ENCODE assay signal across 8 cellular contexts in the genomic region with DNA sequence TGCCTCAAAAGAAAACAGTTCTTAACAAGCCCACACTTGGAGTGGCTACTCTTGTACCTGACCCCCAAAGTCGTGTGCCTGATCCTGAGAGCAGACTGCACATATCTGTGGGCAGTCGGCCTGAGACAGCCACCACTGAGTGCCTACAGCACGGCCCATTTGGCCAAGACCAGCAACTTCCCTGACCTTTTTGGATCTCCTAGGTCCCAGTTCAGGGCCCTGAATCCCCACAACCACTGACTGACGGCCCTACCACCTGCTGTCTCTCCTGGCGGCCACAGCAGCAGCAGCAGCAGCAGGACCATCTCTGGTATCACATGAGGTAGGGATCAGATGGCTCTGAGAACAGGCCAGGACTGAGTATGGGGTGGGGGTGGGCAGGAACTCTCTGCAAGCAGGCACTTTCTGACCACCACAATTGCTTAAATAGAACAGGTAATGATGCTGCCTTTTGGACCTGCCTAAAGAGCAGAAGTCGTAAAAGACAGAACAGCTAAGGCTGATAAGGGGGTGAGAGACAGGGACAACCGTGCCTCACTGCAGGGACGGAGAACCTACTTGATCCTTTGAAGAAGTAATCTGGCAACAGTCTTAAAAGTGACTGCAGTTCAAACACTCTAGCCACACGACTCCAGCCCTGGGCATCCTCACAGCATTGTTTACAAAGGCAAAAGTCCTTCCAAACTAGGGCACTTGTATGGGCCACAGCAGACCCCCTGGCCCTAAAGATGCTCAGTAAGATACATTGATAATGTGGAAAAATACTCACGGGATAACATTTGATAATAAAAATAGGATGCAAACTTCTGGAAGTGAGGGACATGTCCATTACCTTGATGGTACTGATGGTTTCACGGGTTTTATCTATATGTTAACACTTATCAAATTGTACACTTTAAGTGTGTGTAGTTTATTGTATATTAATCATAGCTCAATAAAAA. TPM values are rescaled to one million over a fixed set of nuclear protein-coding genes. Genes with fewer than 3 reads are reported as not detected.
DNase-seq lines count a peak whose midpoint lies in the region; ATAC-seq and TF ChIP-seq lines count a peak whose summit lies in the region.
"Not testable (repeated sequence)": the region's sequence is repeated elsewhere in the genome, so short reads cannot be mapped to it uniquely, and the experiment has no call there.

No MANE protein-coding gene starts in this region.

- not testable (repeated sequence) for H3K36me3 ChIP-seq in GM23338 (ENCODE audit: insufficient read depth); mesendoderm (ENCODE audit: control insufficient read depth, insufficient read depth, low read length)

- not testable (repeated sequence) for H3K9ac ChIP-seq in mesendoderm (ENCODE audit: low read length)

- not testable (repeated sequence) for H3K9me3 Mint-ChIP-seq in GM23338; central memory CD8-positive, alpha-beta T cell; progenitor cell of endocrine pancreas (ENCODE audit: low read depth); type B pancreatic cell

- H4K8ac ChIP-seq in mesendoderm (ENCODE audit: low read depth, low read length) = not testable (repeated sequence)

- not testable (repeated sequence) for H3K56ac ChIP-seq in mesendoderm (ENCODE audit: low read length)

- not testable (repeated sequence) for H2AFZ ChIP-seq in GM23338

- not testable (repeated sequence) for H2AK5ac ChIP-seq in mesendoderm (ENCODE audit: low read length)

- not testable (repeated sequence) for H3K4me1 ChIP-seq in GM23338 (ENCODE audit: insufficient read depth); mesendoderm (ENCODE audit: control insufficient read depth, low read depth, low read length)

- not testable (repeated sequence) for H2BK5ac ChIP-seq in mesendoderm (ENCODE audit: low read length)

- not testable (repeated sequence) for H3K4me2 ChIP-seq in GM23338; mesendoderm (ENCODE audit: low read length)

- H3K4me1 Mint-ChIP-seq in GM23338; central memory CD8-positive, alpha-beta T cell; progenitor cell of endocrine pancreas (ENCODE audit: low read depth); type B pancreatic cell (ENCODE audit: unreplicated experiment): not testable (repeated sequence)

- peak; percentile 63 for ATAC-seq in GM23338
- not testable (repeated sequence) for ATAC-seq in central memory CD8-positive, alpha-beta T cell (replicated peaks; ENCODE audit: extremely low read depth, poor library complexity, severe bottlenecking)

- not testable (repeated sequence) for H3K36me3 Mint-ChIP-seq in GM23338 (ENCODE audit: low read depth); central memory CD8-positive, alpha-beta T cell (ENCODE audit: insufficient read depth); progenitor cell of endocrine pancreas (ENCODE audit: insufficient read depth); type B pancreatic cell

- H3K27ac Mint-ChIP-seq in GM23338; central memory CD8-positive, alpha-beta T cell (ENCODE audit: low read depth); progenitor cell of endocrine pancreas; type B pancreatic cell: not testable (repeated sequence)

- H3K79me1 ChIP-seq in mesendoderm (ENCODE audit: low read length) = peaks cover 20% of the 10 kb centered on the region

- H3K27me3 ChIP-seq in GM23338 (ENCODE audit: insufficient read depth); mesendoderm (ENCODE audit: insufficient read depth, low read length, poor library complexity): not testable (repeated sequence)

- H3K4me3 ChIP-seq in GM23338; mesendoderm (ENCODE audit: low read length): not testable (repeated sequence)

- WGBS in mesendoderm (ENCODE audit: extremely low coverage, insufficient coverage, low lambda C conversion rate) = no CpG with 5 or more reads among the region's 11 CpGs

- not testable (repeated sequence) for DNase-seq in GM23338 (ENCODE audit: low spot score)
- DNase-seq in activated T-cell treated with anti-CD3 and anti-CD28 coated beads, Interleukin-2, amount 50 U/mL, for 48 hours = peak; percentile 19 to 21
- peak; percentile 9 to 17 for DNase-seq in central memory CD8-positive, alpha-beta T cell (ENCODE audit: low spot score in 2 of 2)
- DNase-seq in cardiac septum (ENCODE audit: low spot score) (peak; percentile 76), mesendoderm (peak; percentile 89), progenitor cell of endocrine pancreas (ENCODE audit: low spot score, unreplicated experiment) (peak; percentile 18), type B pancreatic cell (ENCODE audit: extremely low spot score, unreplicated experiment) (peak; percentile 79)

- not testable (repeated sequence) for H3K23ac ChIP-seq in mesendoderm (ENCODE audit: low read length)

- not testable (repeated sequence) for H3K27ac ChIP-seq in GM23338 (ENCODE audit: low read depth)
- H3K27ac ChIP-seq in VCaP (peak overlapping the region; percentile 12; the same call in 1 of the 2 replicates), mesendoderm (ENCODE audit: low read depth, low read length) (peak overlapping the region; percentile 37)

- H3K9me2 ChIP-seq in GM23338 (ENCODE audit: insufficient read depth) = not testable (repeated sequence)

- H3F3A ChIP-seq in GM23338 (replicated peaks; ENCODE audit: low read depth) = not testable (repeated sequence)

- H3K4me3 Mint-ChIP-seq in GM23338; central memory CD8-positive, alpha-beta T cell; progenitor cell of endocrine pancreas (ENCODE audit: low read depth); type B pancreatic cell: not testable (repeated sequence)

- H3K27me3 Mint-ChIP-seq in GM23338 (ENCODE audit: insufficient read depth, low read depth, poor library complexity); central memory CD8-positive, alpha-beta T cell; progenitor cell of endocrine pancreas; type B pancreatic cell: not testable (repeated sequence)

- intact Hi-C loops in cardiac septum (cut with DNase I) = not testable (repeated sequence)

- H4K5ac ChIP-seq in mesendoderm (ENCODE audit: low read length) = not testable (repeated sequence)

- peaks cover 23% of the 10 kb centered on the region for H3K79me2 ChIP-seq in GM23338 (replicated peaks; ENCODE audit: insufficient read depth)
- not testable (repeated sequence) for H3K79me2 ChIP-seq in mesendoderm (ENCODE audit: control insufficient read depth, insufficient read depth, low read length)

- not testable (repeated sequence) for H3K18ac ChIP-seq in mesendoderm (ENCODE audit: low read length)

- not testable (repeated sequence) for H3K4ac ChIP-seq in mesendoderm (ENCODE audit: low read depth, low read length)

- TF ChIP-seq CTCF in GM23338 (conservative IDR thresholded peaks at IDR 0.05; ENCODE audit: low read depth in 2 of 2); VCaP (conservative IDR thresholded peaks at IDR 0.05); progenitor cell of endocrine pancreas (IDR thresholded peaks at IDR 0.05; ENCODE audit: unreplicated experiment); type B pancreatic cell (conservative IDR thresholded peaks at IDR 0.05): not testable (repeated sequence)

- H4K20me1 ChIP-seq in GM23338 (replicated peaks; ENCODE audit: insufficient read depth) = peaks cover 31% of the 10 kb centered on the region

- not testable (repeated sequence) for H2BK15ac ChIP-seq in mesendoderm (replicated peaks; ENCODE audit: low read depth)

- H2BK120ac ChIP-seq in mesendoderm (ENCODE audit: low read depth, low read length) = not testable (repeated sequence)

RNA-seq across cellular contexts. Expression of gene NBPF1, which starts 26.0 kb away (rescaled TPM):
- 7.5 and 11.8 TPM in 2 replicates for total RNA-seq in GM23338 (2014; rRNA removed; shearing (Covaris generic))
- 9.0 and 9.5 TPM in 2 replicates for polyA plus RNA-seq in GM23338 (2016; fragmentation: Nextera tagmentation; extraction: Ambion mirVana)
- 12.6 TPM for total RNA-seq in cardiac septum
- polyA plus RNA-seq in mesendoderm (2013, experiment 1 of 2) = 10.4 TPM
- 10.7 TPM for polyA plus RNA-seq in mesendoderm (2013, experiment 2 of 2)
- total RNA-seq in progenitor cell of endocrine pancreas = 100 TPM in 2 replicates
- 39.1 and 97.5 TPM in 2 replicates for total RNA-seq in type B pancreatic cell (ENCODE audit: low replicate concordance)

RNA-seq across cellular contexts. Expression of gene RNU1-3, which starts 27.4 kb away (rescaled TPM):
- under 0.01 TPM in 1 of 2 replicates, not detected in the other for total RNA-seq in GM23338 (2014; rRNA removed; shearing (Covaris generic))
- polyA plus RNA-seq in GM23338 (2016; fragmentation: Nextera tagmentation; extraction: Ambion mirVana) = not detected in 2 replicates
- 6,195 TPM for total RNA-seq in cardiac septum
- not detected for polyA plus RNA-seq in mesendoderm (2013, experiment 1 of 2)
- not detected for polyA plus RNA-seq in mesendoderm (2013, experiment 2 of 2)
- 3,923 and 3,957 TPM in 2 replicates for total RNA-seq in progenitor cell of endocrine pancreas
- total RNA-seq in type B pancreatic cell (ENCODE audit: low replicate concordance) = 2,993 and 3,564 TPM in 2 replicates

Comparison
In these comparisons a context has a peak if more than half of its experiments do, and no peak if none do; other contexts are left out.
1. RNA of gene RNU1-3, which starts 27.4 kb away (total RNA-seq): 6,195 TPM in cardiac septum (single experiment), 3,923 to 3,957 TPM in progenitor cell of endocrine pancreas and 2,993 to 3,564 TPM in type B pancreatic cell; under 0.01 TPM in GM23338; every median in the first group is over 1,000 times any median in the second.